In genomic region chr6:44222486-44222986, GRCh38 we compare ENCODE assay signal across 8 cellular contexts. TPM values are rescaled to one million over a fixed set of nuclear protein-coding genes. Genes with fewer than 3 reads are reported as not detected.
A peak's percentile ranks its signal among the peaks of the same experiment; 100 is the strongest.
DNase-seq lines count a peak whose midpoint lies in the region; ATAC-seq and TF ChIP-seq lines count a peak whose summit lies in the region.

No MANE protein-coding gene starts in this region.

- H3K14ac ChIP-seq in neuronal stem cell (ENCODE audit: low read length), result no peak overlapping the region

- no peak overlapping the region for H3K4ac ChIP-seq in neuronal stem cell (ENCODE audit: low read length)

- peaks cover 31% of the 10 kb centered on the region for H4K20me1 ChIP-seq in OCI-LY3 (ENCODE audit: insufficient read depth, low read length)

- H2BK5ac ChIP-seq in neuronal stem cell (ENCODE audit: low read length), result no peak overlapping the region

- H3K18ac ChIP-seq in neuronal stem cell (ENCODE audit: low read length), result peak overlapping the region; percentile 45

- no peaks in the 10 kb centered on the region for H3K9me3 ChIP-seq in CD4-positive, alpha-beta memory T cell (ENCODE audit: control insufficient read depth in 1 of 2, low read length in 2 of 2)
- H3K9me3 ChIP-seq in OCI-LY3 (ENCODE audit: insufficient read depth, low read length), result no peaks in the 10 kb centered on the region
- no peaks in the 10 kb centered on the region for H3K9me3 ChIP-seq in neuronal stem cell (replicated peaks in 1 of 2; ENCODE audit: control insufficient read depth in 2 of 2, insufficient read depth in 1 of 2, low read depth in 1 of 2, low read length in 2 of 2)

- no CpG with 5 or more reads among the region's 9 CpGs for WGBS in neuronal stem cell (ENCODE audit: extremely low coverage in 2 of 2, insufficient read length in 2 of 2, insufficient replicate concordance in 1 of 2), 2 donors

- no peaks in the 10 kb centered on the region for H3K36me3 Mint-ChIP-seq in CD4-positive, alpha-beta memory T cell
- H3K36me3 Mint-ChIP-seq in effector memory CD8-positive, alpha-beta T cell (ENCODE audit: insufficient read depth), result no peaks in the 10 kb centered on the region

- H3K27me3 ChIP-seq in CD4-positive, alpha-beta memory T cell (ENCODE audit: insufficient read depth, low read length), result no peaks in the 10 kb centered on the region
- H3K27me3 ChIP-seq in OCI-LY3 (ENCODE audit: low read depth, low read length), result no peaks in the 10 kb centered on the region
- H3K27me3 ChIP-seq in neuronal stem cell (ENCODE audit: control insufficient read depth in 3 of 3, insufficient read depth in 3 of 3, low read depth in 1 of 3, low read length in 3 of 3), result peaks cover 0 to 2% (median 0%) of the 10 kb centered on the region in 3 experiments

- peaks cover 13% of the 10 kb centered on the region for H3K79me1 ChIP-seq in neuronal stem cell (ENCODE audit: low read depth, low read length)

- peak overlapping the region in 4 of 7 donors; percentile 56 to 71 (median 66) for H3K27ac Mint-ChIP-seq in CD4-positive, alpha-beta memory T cell
- H3K27ac Mint-ChIP-seq in effector memory CD8-positive, alpha-beta T cell, result peak overlapping the region in 1 of 2 donors; percentile 80

- H3K4me3 Mint-ChIP-seq in CD4-positive, alpha-beta memory T cell, result peak overlapping the region; percentile 58 to 93 (median 85)
- H3K4me3 Mint-ChIP-seq in effector memory CD8-positive, alpha-beta T cell, result peak overlapping the region; percentile 89 to 92

- intact Hi-C loops in CD4-positive, alpha-beta memory T cell (cut with micrococcal nuclease), result loop anchor here (2.0 kb wide), 1 partner anchor 34 kb away; the partner anchor contains the start of gene SLC35B2

- H2AK5ac ChIP-seq in neuronal stem cell (ENCODE audit: low read depth, low read length), result no peak overlapping the region

- H3K4me2 ChIP-seq in OCI-LY3 (ENCODE audit: low read length) (peak overlapping the region; percentile 96), neuronal stem cell (ENCODE audit: insufficient read depth, low read length, poor library complexity, severe bottlenecking) (peak overlapping the region; percentile 76)

- TF ChIP-seq CTCF in OCI-LY3 (IDR thresholded peaks at IDR 0.05; ENCODE audit: low read depth, low read length), result no peak

- no peaks in the 10 kb centered on the region for H3K9me3 Mint-ChIP-seq in CD4-positive, alpha-beta memory T cell
- H3K9me3 Mint-ChIP-seq in effector memory CD8-positive, alpha-beta T cell, result no peaks in the 10 kb centered on the region

- no peak overlapping the region for H3K27ac ChIP-seq in CD4-positive, alpha-beta memory T cell (ENCODE audit: low read depth, low read length)
- H3K27ac ChIP-seq in OCI-LY3 (ENCODE audit: low read length) (no peak overlapping the region), neuronal stem cell (replicated peaks; ENCODE audit: low read length) (peak overlapping the region; percentile 22)

- no peaks in the 10 kb centered on the region for H3K36me3 ChIP-seq in CD4-positive, alpha-beta memory T cell (ENCODE audit: insufficient read depth, low read length)
- H3K36me3 ChIP-seq in OCI-LY3 (replicated peaks; ENCODE audit: low read depth, low read length) (peaks cover 14% of the 10 kb centered on the region), neuronal stem cell (replicated peaks in 1 of 2; ENCODE audit: control insufficient read depth in 2 of 2, insufficient read depth in 2 of 2, low read length in 2 of 2) (no peaks in the 10 kb centered on the region)

- H3K4me1 ChIP-seq in CD4-positive, alpha-beta memory T cell (ENCODE audit: insufficient read depth, low read length), result peaks cover 29% of the 10 kb centered on the region
- peaks cover 64% of the 10 kb centered on the region for H3K4me1 ChIP-seq in OCI-LY3 (ENCODE audit: low read length)
- H3K4me1 ChIP-seq in neuronal stem cell (ENCODE audit: control insufficient read depth in 2 of 2, insufficient read depth in 1 of 2, low read depth in 1 of 2, low read length in 2 of 2), result peaks cover 55 to 60% of the 10 kb centered on the region in 2 donors

- H2BK120ac ChIP-seq in neuronal stem cell (ENCODE audit: low read depth, low read length), result no peak overlapping the region

- H2BK12ac ChIP-seq in neuronal stem cell (ENCODE audit: low read length), result no peak overlapping the region

- H3K9ac ChIP-seq in OCI-LY3 (ENCODE audit: low read length) (peak overlapping the region; percentile 67), neuronal stem cell (ENCODE audit: low read depth, low read length, poor library complexity) (peak overlapping the region; percentile 70)

- CTCF ChIA-PET in CD4-positive, alpha-beta memory T cell (lab: Charles Lee; ENCODE audit: partially characterized antibody), result interaction anchor here (0.6 to 6.8 kb wide), 10 partner anchors 13 to 759 kb away, joined by 3 to 84 read pairs (median 4); partner anchors contain the start of gene HSP90AB1

- H3K4me1 Mint-ChIP-seq in CD4-positive, alpha-beta memory T cell, result peaks cover 7 to 36% (median 21%) of the 10 kb centered on the region in 4 donors
- peaks cover 15 to 25% of the 10 kb centered on the region in 2 donors for H3K4me1 Mint-ChIP-seq in effector memory CD8-positive, alpha-beta T cell (ENCODE audit: low read depth in 2 of 2)

- no peak overlapping the region for H4K8ac ChIP-seq in neuronal stem cell (ENCODE audit: low read depth, low read length)

- POLR2A ChIA-PET in CD4-positive, alpha-beta memory T cell (lab: Charles Lee; ENCODE audit: partially characterized antibody), result interaction anchor here (2.5 to 5.3 kb wide), 3 partner anchors 15 to 24 kb away, joined by 9 to 72 read pairs (median 16); partner anchors contain the start of gene HSP90AB1

- H2AFZ ChIP-seq in OCI-LY3 (ENCODE audit: low read depth, low read length) (no peak overlapping the region), neuronal stem cell (ENCODE audit: low read length) (peak overlapping the region; percentile 72)

- peaks cover 2 to 7% of the 10 kb centered on the region in 2 donors for H3K27me3 Mint-ChIP-seq in CD4-positive, alpha-beta memory T cell
- peaks cover 7 to 19% of the 10 kb centered on the region in 2 donors for H3K27me3 Mint-ChIP-seq in effector memory CD8-positive, alpha-beta T cell

- H4K91ac ChIP-seq in neuronal stem cell (ENCODE audit: low read depth, low read length, poor library complexity), result no peak overlapping the region

- no peak for DNase-seq in CD4-positive, alpha-beta memory T cell
- DNase-seq in effector memory CD8-positive, alpha-beta T cell, result no peak
- DNase-seq in neuronal stem cell (ENCODE audit: low spot score) (no peak), putamen (ENCODE audit: low spot score) (no peak)

- ATAC-seq in effector memory CD8-positive, alpha-beta T cell (replicated peaks), result no peak
- no peak for ATAC-seq in HG03354 (IDR thresholded peaks at IDR 0.05; ENCODE audit: poor library complexity, severe bottlenecking, unreplicated experiment)
- no peak for ATAC-seq in HG03457 (IDR thresholded peaks at IDR 0.05; ENCODE audit: unreplicated experiment)
- ATAC-seq in GM19463 (IDR thresholded peaks at IDR 0.05; ENCODE audit: unreplicated experiment), result no peak

- no peak overlapping the region for H3K23ac ChIP-seq in neuronal stem cell (ENCODE audit: low read depth, low read length, poor library complexity)

- no peak overlapping the region for H2BK15ac ChIP-seq in neuronal stem cell (ENCODE audit: low read length)

- H3K79me2 ChIP-seq in OCI-LY3 (ENCODE audit: low read length), result peaks cover 44% of the 10 kb centered on the region

- H3K4me3 ChIP-seq in CD4-positive, alpha-beta memory T cell (ENCODE audit: low read length in 2 of 2), result no peak overlapping the region
- H3K4me3 ChIP-seq in OCI-LY3 (ENCODE audit: low read length) (peak overlapping the region; percentile 83), neuronal stem cell (ENCODE audit: low read length in 2 of 2) (peak overlapping the region in 1 of 2 donors; percentile 56)

RNA-seq across cellular contexts. Expression of gene SLC29A1, which starts 0.9 kb away (rescaled TPM):
- 1 to 10 TPM; 2.1 to 3.1 TPM for total RNA-seq in CD4-positive, alpha-beta memory T cell
- polyA plus RNA-seq in CD4-positive, alpha-beta memory T cell, result 1 to 10 TPM; 3.4 to 3.7 TPM
- polyA plus RNA-seq in neuronal stem cell (2013, experiment 1 of 2), result 101 TPM
- 102 TPM for polyA plus RNA-seq in neuronal stem cell (2013, experiment 2 of 2)

RNA-seq across cellular contexts. Expression of gene MYMX, which starts 5.8 kb away (rescaled TPM):
- not detected for total RNA-seq in CD4-positive, alpha-beta memory T cell
- polyA plus RNA-seq in CD4-positive, alpha-beta memory T cell, result not detected
- polyA plus RNA-seq in neuronal stem cell (2013, experiment 1 of 2), result 2.1 TPM
- polyA plus RNA-seq in neuronal stem cell (2013, experiment 2 of 2), result 2.3 TPM

RNA-seq across cellular contexts. Expression of gene HSP90AB1, which starts 24.4 kb away (rescaled TPM):
- 100 to 1,000 TPM; 303 to 324 TPM for total RNA-seq in CD4-positive, alpha-beta memory T cell
- 100 to 1,000 TPM; 384 to 432 TPM for polyA plus RNA-seq in CD4-positive, alpha-beta memory T cell
- polyA plus RNA-seq in neuronal stem cell (2013, experiment 1 of 2), result 1,143 TPM
- 1,131 TPM for polyA plus RNA-seq in neuronal stem cell (2013, experiment 2 of 2)

RNA-seq across cellular contexts. Expression of gene SLC35B2, which starts 34.8 kb away (rescaled TPM):
- total RNA-seq in CD4-positive, alpha-beta memory T cell, result 10 to 100 TPM; 20.7 to 20.9 TPM
- 10 to 100 TPM; 41.6 to 65.3 TPM for polyA plus RNA-seq in CD4-positive, alpha-beta memory T cell
- 42.4 TPM for polyA plus RNA-seq in neuronal stem cell (2013, experiment 1 of 2)
- 41.6 TPM for polyA plus RNA-seq in neuronal stem cell (2013, experiment 2 of 2)

RNA-seq across cellular contexts. Expression of gene NFKBIE, which starts 42.8 kb away (rescaled TPM):
- 10 to 100 TPM; 12.7 to 15.0 TPM for total RNA-seq in CD4-positive, alpha-beta memory T cell
- 1 to 10 TPM; 8.0 to 8.3 TPM for polyA plus RNA-seq in CD4-positive, alpha-beta memory T cell
- polyA plus RNA-seq in neuronal stem cell (2013, experiment 1 of 2), result 9.5 TPM
- 9.0 TPM for polyA plus RNA-seq in neuronal stem cell (2013, experiment 2 of 2)
